ENCODE assay signal across 18 cellular contexts in the genomic region with DNA sequence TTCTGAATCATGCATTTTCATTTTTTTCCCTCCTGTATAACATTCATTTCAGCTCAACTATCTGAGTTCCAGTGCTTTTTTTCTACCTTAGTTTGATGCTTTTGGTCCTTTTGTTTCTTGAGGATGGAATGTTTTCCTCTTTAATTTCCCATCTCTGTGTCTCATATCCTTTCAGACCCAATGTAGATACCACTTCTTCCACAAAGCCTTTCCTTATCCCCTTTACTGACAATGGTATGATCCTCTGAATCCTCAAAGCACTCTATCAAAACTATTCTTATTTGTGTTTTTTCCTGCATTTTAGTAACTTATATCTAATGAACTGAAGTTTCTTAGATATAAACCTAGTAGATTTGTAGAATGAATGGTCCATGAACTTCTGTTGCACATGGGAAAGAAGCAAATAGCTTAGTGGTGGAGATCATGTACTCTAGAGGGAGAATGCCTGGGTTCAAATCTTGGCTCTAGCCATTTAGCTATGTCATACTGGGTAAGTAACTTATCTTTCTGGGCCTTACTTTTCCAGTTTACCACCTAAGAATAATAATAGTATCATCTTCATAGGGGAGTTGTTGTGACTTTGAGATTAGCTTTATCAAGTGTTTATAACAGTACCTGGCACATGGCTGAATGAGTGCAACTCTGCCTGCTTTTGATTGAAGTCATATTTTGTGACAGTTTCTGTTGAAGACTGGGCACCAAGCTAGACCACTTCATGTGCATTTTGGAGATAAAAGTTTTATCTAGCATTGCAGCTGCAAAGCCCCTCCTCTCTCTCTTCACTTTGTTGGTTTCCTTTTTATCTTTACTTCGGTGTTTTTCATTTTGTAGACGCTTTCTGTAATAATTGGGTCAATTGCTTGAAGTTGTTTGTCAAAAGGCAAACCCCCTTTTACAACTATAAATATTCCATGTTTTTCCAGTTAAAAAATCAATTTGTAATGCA. TPM values are rescaled to one million over a fixed set of nuclear protein-coding genes. Genes with fewer than 3 reads are reported as not detected.
DNase-seq lines count a peak whose midpoint lies in the region; ATAC-seq, FAIRE-seq and TF ChIP-seq lines count a peak whose summit lies in the region.
"Had no signal": no experiment of that assay in that cellular context is flagged by ENCODE, and none has a peak within 500 bp of the region (broad histone marks: within the 10 kb centered on the region; RNA-seq: fewer than 3 reads in every experiment).

No MANE protein-coding gene starts in this region.

- no peak overlapping the region for H3K27ac ChIP-seq in HepG2 (ENCODE audit: extremely low read length, insufficient read depth, low read length)
- no peak overlapping the region for H3K27ac ChIP-seq in right lobe of liver
- H3K27ac ChIP-seq: VCaP had no signal

- no peak for TF ChIP-seq POLR2A in HepG2 (IDR thresholded peaks at IDR 0.05; ENCODE audit: insufficient read depth in 1 of 2, low read depth in 2 of 2, low read length in 2 of 2)
- TF ChIP-seq POLR2A in right lobe of liver (IDR thresholded peaks at IDR 0.05) = no peak

- H3K4me1 ChIP-seq in HepG2 (ENCODE audit: insufficient read depth, low read length) = peaks cover 31% of the 10 kb centered on the region
- H3K4me1 ChIP-seq in right lobe of liver = no peaks in the 10 kb centered on the region
- peaks cover 39% of the 10 kb centered on the region for H3K4me1 ChIP-seq in Loucy (ENCODE audit: insufficient read depth, low read length, poor library complexity, severe bottlenecking)

- no peak overlapping the region for H3K4me2 ChIP-seq in HepG2 (ENCODE audit: low read depth, low read length)
- peak overlapping the region; percentile 64 for H3K4me2 ChIP-seq in Loucy (ENCODE audit: low read depth, low read length, poor library complexity, severe bottlenecking)

- H3K27me3 Mint-ChIP-seq in activated naive CD8-positive, alpha-beta T cell = no peaks in the 10 kb centered on the region
- H3K27me3 Mint-ChIP-seq: activated CD4-positive, alpha-beta memory T cell treated with anti-CD3 and anti-CD28 coated beads for 36 hours had no signal

- no peaks in the 10 kb centered on the region for H3K9me2 ChIP-seq in Loucy (replicated peaks; ENCODE audit: low read depth, low read length)

- H3F3A ChIP-seq in Loucy (ENCODE audit: low read depth) = peaks cover 18% of the 10 kb centered on the region; the same call in 1 of the 2 replicates

- peak overlapping the region; percentile 39 for H3K4me3 Mint-ChIP-seq in activated naive CD8-positive, alpha-beta T cell
- H3K4me3 Mint-ChIP-seq: activated CD4-positive, alpha-beta memory T cell treated with anti-CD3 and anti-CD28 coated beads for 36 hours had no signal

- no peaks in the 10 kb centered on the region for H3K27me3 ChIP-seq in HepG2 (ENCODE audit: control insufficient read depth in 1 of 2, insufficient read depth in 2 of 2, low read length in 2 of 2)
- H3K27me3 ChIP-seq in right lobe of liver = no peaks in the 10 kb centered on the region
- no peaks in the 10 kb centered on the region for H3K27me3 ChIP-seq in Loucy (ENCODE audit: insufficient read depth, low read length, poor library complexity, severe bottlenecking)

- H3K27ac Mint-ChIP-seq in activated naive CD8-positive, alpha-beta T cell = peak overlapping the region; percentile 11
- H3K27ac Mint-ChIP-seq: activated CD4-positive, alpha-beta memory T cell treated with anti-CD3 and anti-CD28 coated beads for 36 hours had no signal

- POLR2A ChIA-PET in HepG2 (lab: Yijun Ruan, JAX) = interaction anchor here (1.7 kb wide), 1 partner anchor 12 kb away, joined by 4 read pairs; no protein-coding TSS in a partner anchor

- BruUV-seq in HepG2 (replicated peaks; lab: Mats Ljungman, UMichigan) = TSS peak; percentile 32

- CTCF ChIA-PET in HepG2 (lab: Yijun Ruan, JAX; ENCODE audit: low intra/inter-chr PET ratio, low total read pairs) = no interaction called here

- H3K4me1 Mint-ChIP-seq in activated naive CD8-positive, alpha-beta T cell (ENCODE audit: low read depth) = peaks cover 53% of the 10 kb centered on the region

- H3K4me3 ChIP-seq in HepG2 (replicated peaks in 1 of 3; ENCODE audit: insufficient read depth in 1 of 3, low read depth in 2 of 3, low read length in 3 of 3) = no peak overlapping the region
- H3K4me3 ChIP-seq in right lobe of liver = no peak overlapping the region
- H3K4me3 ChIP-seq in Loucy (ENCODE audit: low read length, poor library complexity, severe bottlenecking) = peak overlapping the region; percentile 55

- no peak for DNase-seq in HepG2 (ENCODE audit: low spot score)
- DNase-seq in right lobe of liver = no peak
- DNase-seq in hypothalamus (lab: John Stamatoyannopoulos, UW) = no peak
- no peak for DNase-seq in RCC 7860 (ENCODE audit: low spot score)
- no peak for DNase-seq in NCI-H82 (lab: John Stamatoyannopoulos, UW)
- DNase-seq: activated CD4-positive, alpha-beta memory T cell treated with anti-CD3 and anti-CD28 coated beads for 36 hours; anterior cingulate cortex; cerebellar nuclear complex; effector memory CD4-positive, alpha-beta T cell; NCI-H187; NK-92 treated with Interleukin-12 subunit alpha and Interleukin-12 subunit beta, amount 100 ng/mL, for 24 hours; stimulated activated naive CD4-positive, alpha-beta T cell treated with Interleukin-2 at 50 U/mL for 16 hours; SW 1271; trophoblast cell had no signal

- WGBS in HepG2 (ENCODE audit: low lambda C conversion rate) = 96% methylated on average over 2 of the region's 2 CpGs
- 59% methylated on average over 2 of the region's 2 CpGs for WGBS in right lobe of liver (ENCODE audit: insufficient coverage, low coverage, low lambda C conversion rate, missing lambda C conversion rate)

- TF ChIP-seq EP300 in HepG2 (IDR thresholded peaks at IDR 0.05; ENCODE audit: low read depth in 2 of 2, low read length in 2 of 2) (no peak), HepG2 (CRISPR knock-in tag; IDR thresholded peaks at IDR 0.05; ENCODE audit: borderline replicate concordance) (no peak)

- H3K9me3 ChIP-seq in HepG2 (ENCODE audit: low read length) = no peaks in the 10 kb centered on the region
- H3K9me3 ChIP-seq in right lobe of liver = no peaks in the 10 kb centered on the region
- no peaks in the 10 kb centered on the region for H3K9me3 ChIP-seq in Loucy (ENCODE audit: insufficient read depth, low read depth, low read length)

- peaks cover 2 to 16% of the 10 kb centered on the region in 2 experiments; a peak in 3 of 5 replicates for H3K36me3 ChIP-seq in HepG2 (replicated peaks in 1 of 2; ENCODE audit: control insufficient read depth in 1 of 2, insufficient read depth in 2 of 2, low read length in 2 of 2)
- no peaks in the 10 kb centered on the region for H3K36me3 ChIP-seq in right lobe of liver
- peaks cover 19% of the 10 kb centered on the region; the same call in 1 of the 2 replicates for H3K36me3 ChIP-seq in Loucy (ENCODE audit: insufficient read depth, low read length)

- FAIRE-seq in HepG2 (lab: Jason Lieb, UNC) (no peak), RCC 7860 (lab: Jason Lieb, UNC) (no peak)

- no peaks in the 10 kb centered on the region for H3K9me3 Mint-ChIP-seq in activated naive CD8-positive, alpha-beta T cell (ENCODE audit: low read depth)
- H3K9me3 Mint-ChIP-seq: activated CD4-positive, alpha-beta memory T cell treated with anti-CD3 and anti-CD28 coated beads for 36 hours had no signal

- TF ChIP-seq RAD21 in HepG2 (CRISPR knock-in tag; IDR thresholded peaks at IDR 0.05) = no peak

- ATAC-seq in HepG2 (no peak), right lobe of liver (no peak), GM21526 (IDR thresholded peaks at IDR 0.05; ENCODE audit: low FRiP score, unreplicated experiment) (no peak)

- no peak overlapping the region for H2AFZ ChIP-seq in HepG2 (ENCODE audit: low read length)
- H2AFZ ChIP-seq in Loucy (ENCODE audit: low read length) = no peak overlapping the region

- no peak for TF ChIP-seq CTCF in HepG2 (CRISPR knock-in tag; IDR thresholded peaks at IDR 0.05)
- no peak for TF ChIP-seq CTCF in right lobe of liver (IDR thresholded peaks at IDR 0.05)
- no peak for TF ChIP-seq CTCF in Loucy (conservative IDR thresholded peaks at IDR 0.05; ENCODE audit: low read length)

- peaks cover 17% of the 10 kb centered on the region for H3K36me3 Mint-ChIP-seq in activated naive CD8-positive, alpha-beta T cell

- H4K20me1 ChIP-seq in HepG2 (ENCODE audit: insufficient read depth, low read length) (no peaks in the 10 kb centered on the region), Loucy (ENCODE audit: insufficient read depth, low read length, poor library complexity, severe bottlenecking) (no peaks in the 10 kb centered on the region)

- in situ Hi-C loops in HepG2 (cut with HindIII; ENCODE audit: extremely low pct_ligation_motif_present, low pct_unique_long_range_greater_than_20kb) = loop anchor here (25.0 kb wide), 1 partner anchor 1000 kb away; the partner anchor contains the start of genes ARL5B and NSUN6

- intact Hi-C loops in HepG2 (cut with micrococcal nuclease; ENCODE audit: unreplicated experiment) = no loop called here
- intact Hi-C loops in right lobe of liver (cut with DNase I) = no loop called here

- H3K79me2 ChIP-seq in HepG2 (ENCODE audit: insufficient read depth, low read length) (peaks cover 79% of the 10 kb centered on the region), Loucy (ENCODE audit: insufficient read depth, low read length) (peaks cover 88% of the 10 kb centered on the region)

- H3K9ac ChIP-seq in HepG2 (ENCODE audit: insufficient read depth, low read depth, low read length) = no peak overlapping the region
- H3K9ac ChIP-seq in Loucy (ENCODE audit: low read depth, low read length, poor library complexity, severe bottlenecking) = peak overlapping the region; percentile 66

RNA-seq across cellular contexts. Expression of gene STAM, which starts 18.5 kb away (rescaled TPM):
- total RNA-seq in HepG2 (2016; rRNA removed; fragmentation: Illumina TruSeq; extraction: Trizol) (25.1 and 31.7 TPM in 2 replicates), right lobe of liver (10 to 100 TPM in 2 of 6 experiments, 1 to 10 TPM in 4; 7.9 to 13.4 (median 8.2) TPM)
- 5.4 TPM in 2 replicates for total RNA-seq in HepG2 (2016; cell fraction: cytosol; rRNA removed; fragmentation: Illumina TruSeq; extraction: Trizol; ENCODE audit: low read depth)
- 26.6 and 29.6 TPM in 2 replicates for total RNA-seq in HepG2 (2016; cell fraction: insoluble cytoplasmic fraction; rRNA removed; fragmentation: Illumina TruSeq; extraction: Trizol)
- 11.2 and 11.3 TPM in 2 replicates for total RNA-seq in HepG2 (2016; cell fraction: membrane; rRNA removed; fragmentation: Illumina TruSeq; extraction: Trizol)
- total RNA-seq in HepG2 (2016; cell fraction: nucleus; rRNA removed; fragmentation: Illumina TruSeq; extraction: Trizol) = 37.3 and 38.6 TPM in 2 replicates
- polyA plus RNA-seq in HepG2 (2011; rRNA removed) = 17.7 and 19.5 TPM in 2 replicates
- 15.3 and 21.5 TPM in 2 replicates for polyA plus RNA-seq in HepG2 (2011; cell fraction: cytosol; rRNA removed)
- 10.6 and 11.9 TPM in 2 replicates for polyA plus RNA-seq in HepG2 (2011; cell fraction: nucleus; rRNA removed)
- polyA plus RNA-seq in HepG2 (2012) = 15.8 and 19.6 TPM in 2 replicates
- polyA plus RNA-seq in HepG2 (2016; cell fraction: cytosol; fragmentation: Illumina TruSeq; extraction: Trizol; ENCODE audit: low read depth) = 1.7 and 2.0 TPM in 2 replicates
- 34.4 and 39.5 TPM in 2 replicates for polyA plus RNA-seq in HepG2 (2016; cell fraction: insoluble cytoplasmic fraction; fragmentation: Illumina TruSeq; extraction: Trizol; ENCODE audit: low read depth)
- polyA plus RNA-seq in HepG2 (2016; cell fraction: membrane; fragmentation: Illumina TruSeq; extraction: Trizol; ENCODE audit: low read depth) = 5.8 and 6.3 TPM in 2 replicates
- 24.4 and 25.4 TPM in 2 replicates for polyA plus RNA-seq in HepG2 (2016; cell fraction: nucleus; fragmentation: Illumina TruSeq; extraction: Trizol; ENCODE audit: insufficient read depth, low read depth)
- 22.5 and 30.1 TPM in 2 replicates for polyA minus RNA-seq in HepG2 (2011; rRNA and poly(A)+ RNA removed; ENCODE audit: low replicate concordance)
- 20.3 and 26.5 TPM in 2 replicates for polyA minus RNA-seq in HepG2 (2011; cell fraction: cytosol; rRNA and poly(A)+ RNA removed)
- polyA minus RNA-seq in HepG2 (2011; cell fraction: nucleus; rRNA and poly(A)+ RNA removed) = 95.6 and 102 TPM in 2 replicates

RNA-seq across cellular contexts. Expression of gene HACD1, which starts 45.3 kb away (rescaled TPM):
- total RNA-seq in HepG2 (2016; rRNA removed; fragmentation: Illumina TruSeq; extraction: Trizol) (31.7 and 47.6 TPM in 2 replicates), right lobe of liver (1 to 10 TPM in 5 of 6 experiments, under 1 TPM in 1; 0.79 to 6.4 (median 1.7) TPM)
- total RNA-seq in HepG2 (2016; cell fraction: cytosol; rRNA removed; fragmentation: Illumina TruSeq; extraction: Trizol; ENCODE audit: low read depth) = 24.9 and 27.9 TPM in 2 replicates
- 34.4 and 46.4 TPM in 2 replicates for total RNA-seq in HepG2 (2016; cell fraction: insoluble cytoplasmic fraction; rRNA removed; fragmentation: Illumina TruSeq; extraction: Trizol)
- total RNA-seq in HepG2 (2016; cell fraction: membrane; rRNA removed; fragmentation: Illumina TruSeq; extraction: Trizol) = 36.8 and 37.9 TPM in 2 replicates
- total RNA-seq in HepG2 (2016; cell fraction: nucleus; rRNA removed; fragmentation: Illumina TruSeq; extraction: Trizol) = 41.2 and 41.6 TPM in 2 replicates
- polyA plus RNA-seq in HepG2 (2011; rRNA removed) = 34.2 and 43.4 TPM in 2 replicates
- 12.3 and 17.0 TPM in 2 replicates for polyA plus RNA-seq in HepG2 (2011; cell fraction: cytosol; rRNA removed)
- 16.5 and 23.0 TPM in 2 replicates for polyA plus RNA-seq in HepG2 (2011; cell fraction: nucleus; rRNA removed)
- polyA plus RNA-seq in HepG2 (2012) = 24.3 and 26.8 TPM in 2 replicates
- polyA plus RNA-seq in HepG2 (2016; cell fraction: cytosol; fragmentation: Illumina TruSeq; extraction: Trizol; ENCODE audit: low read depth) = 37.7 and 37.9 TPM in 2 replicates
- polyA plus RNA-seq in HepG2 (2016; cell fraction: insoluble cytoplasmic fraction; fragmentation: Illumina TruSeq; extraction: Trizol; ENCODE audit: low read depth) = 30.1 and 31.0 TPM in 2 replicates
- polyA plus RNA-seq in HepG2 (2016; cell fraction: membrane; fragmentation: Illumina TruSeq; extraction: Trizol; ENCODE audit: low read depth) = 31.9 and 36.7 TPM in 2 replicates
- 55.5 and 64.1 TPM in 2 replicates for polyA plus RNA-seq in HepG2 (2016; cell fraction: nucleus; fragmentation: Illumina TruSeq; extraction: Trizol; ENCODE audit: insufficient read depth, low read depth)
- 22.0 and 22.8 TPM in 2 replicates for polyA minus RNA-seq in HepG2 (2011; rRNA and poly(A)+ RNA removed; ENCODE audit: low replicate concordance)
- 12.8 and 18.0 TPM in 2 replicates for polyA minus RNA-seq in HepG2 (2011; cell fraction: cytosol; rRNA and poly(A)+ RNA removed)
- polyA minus RNA-seq in HepG2 (2011; cell fraction: nucleus; rRNA and poly(A)+ RNA removed) = 23.7 and 24.9 TPM in 2 replicates
